Comparison of ENCODE assay signal across 1 cellular context in the genomic region with DNA sequence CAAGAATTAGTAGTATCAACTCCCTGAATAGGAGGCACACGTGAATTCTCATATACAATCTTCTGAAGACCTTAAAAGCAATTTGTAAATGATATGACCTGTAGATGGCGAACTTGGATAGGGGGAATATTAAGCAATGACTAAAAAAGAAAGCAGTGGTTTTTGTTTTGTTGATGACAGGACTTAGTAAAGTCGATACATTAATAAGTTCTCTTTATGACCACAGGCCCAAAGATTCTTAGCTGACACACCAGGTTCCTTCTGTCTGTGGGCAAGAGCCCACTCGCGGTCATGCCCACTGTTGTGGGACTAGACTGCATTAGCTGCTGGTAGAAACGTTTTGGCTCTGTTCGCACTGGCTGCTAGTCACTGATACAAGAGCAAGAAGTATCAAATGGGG.
TF ChIP-seq lines count a peak whose summit lies in the region.

No MANE protein-coding gene starts in this region.

TF ChIP-seq in GM12878, 131 proteins besides CTCF, POLR2A, EP300 and RAD21 (continued from another document):
- TF ChIP-seq, protein P1, sequence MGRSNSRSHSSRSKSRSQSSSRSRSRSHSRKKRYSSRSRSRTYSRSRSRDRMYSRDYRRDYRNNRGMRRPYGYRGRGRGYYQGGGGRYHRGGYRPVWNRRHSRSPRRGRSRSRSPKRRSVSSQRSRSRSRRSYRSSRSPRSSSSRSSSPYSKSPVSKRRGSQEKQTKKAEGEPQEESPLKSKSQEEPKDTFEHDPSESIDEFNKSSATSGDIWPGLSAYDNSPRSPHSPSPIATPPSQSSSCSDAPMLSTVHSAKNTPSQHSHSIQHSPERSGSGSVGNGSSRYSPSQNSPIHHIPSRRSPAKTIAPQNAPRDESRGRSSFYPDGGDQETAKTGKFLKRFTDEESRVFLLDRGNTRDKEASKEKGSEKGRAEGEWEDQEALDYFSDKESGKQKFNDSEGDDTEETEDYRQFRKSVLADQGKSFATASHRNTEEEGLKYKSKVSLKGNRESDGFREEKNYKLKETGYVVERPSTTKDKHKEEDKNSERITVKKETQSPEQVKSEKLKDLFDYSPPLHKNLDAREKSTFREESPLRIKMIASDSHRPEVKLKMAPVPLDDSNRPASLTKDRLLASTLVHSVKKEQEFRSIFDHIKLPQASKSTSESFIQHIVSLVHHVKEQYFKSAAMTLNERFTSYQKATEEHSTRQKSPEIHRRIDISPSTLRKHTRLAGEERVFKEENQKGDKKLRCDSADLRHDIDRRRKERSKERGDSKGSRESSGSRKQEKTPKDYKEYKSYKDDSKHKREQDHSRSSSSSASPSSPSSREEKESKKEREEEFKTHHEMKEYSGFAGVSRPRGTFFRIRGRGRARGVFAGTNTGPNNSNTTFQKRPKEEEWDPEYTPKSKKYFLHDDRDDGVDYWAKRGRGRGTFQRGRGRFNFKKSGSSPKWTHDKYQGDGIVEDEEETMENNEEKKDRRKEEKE (IDR thresholded peaks at IDR 0.05) = no peak
- TF ChIP-seq, protein P2, sequence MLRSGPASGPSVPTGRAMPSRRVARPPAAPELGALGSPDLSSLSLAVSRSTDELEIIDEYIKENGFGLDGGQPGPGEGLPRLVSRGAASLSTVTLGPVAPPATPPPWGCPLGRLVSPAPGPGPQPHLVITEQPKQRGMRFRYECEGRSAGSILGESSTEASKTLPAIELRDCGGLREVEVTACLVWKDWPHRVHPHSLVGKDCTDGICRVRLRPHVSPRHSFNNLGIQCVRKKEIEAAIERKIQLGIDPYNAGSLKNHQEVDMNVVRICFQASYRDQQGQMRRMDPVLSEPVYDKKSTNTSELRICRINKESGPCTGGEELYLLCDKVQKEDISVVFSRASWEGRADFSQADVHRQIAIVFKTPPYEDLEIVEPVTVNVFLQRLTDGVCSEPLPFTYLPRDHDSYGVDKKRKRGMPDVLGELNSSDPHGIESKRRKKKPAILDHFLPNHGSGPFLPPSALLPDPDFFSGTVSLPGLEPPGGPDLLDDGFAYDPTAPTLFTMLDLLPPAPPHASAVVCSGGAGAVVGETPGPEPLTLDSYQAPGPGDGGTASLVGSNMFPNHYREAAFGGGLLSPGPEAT (IDR thresholded peaks at IDR 0.05; ENCODE audit: low read depth) = peak; percentile 28; the same call in 1 of the 2 replicates
- TF ChIP-seq, protein P3, sequence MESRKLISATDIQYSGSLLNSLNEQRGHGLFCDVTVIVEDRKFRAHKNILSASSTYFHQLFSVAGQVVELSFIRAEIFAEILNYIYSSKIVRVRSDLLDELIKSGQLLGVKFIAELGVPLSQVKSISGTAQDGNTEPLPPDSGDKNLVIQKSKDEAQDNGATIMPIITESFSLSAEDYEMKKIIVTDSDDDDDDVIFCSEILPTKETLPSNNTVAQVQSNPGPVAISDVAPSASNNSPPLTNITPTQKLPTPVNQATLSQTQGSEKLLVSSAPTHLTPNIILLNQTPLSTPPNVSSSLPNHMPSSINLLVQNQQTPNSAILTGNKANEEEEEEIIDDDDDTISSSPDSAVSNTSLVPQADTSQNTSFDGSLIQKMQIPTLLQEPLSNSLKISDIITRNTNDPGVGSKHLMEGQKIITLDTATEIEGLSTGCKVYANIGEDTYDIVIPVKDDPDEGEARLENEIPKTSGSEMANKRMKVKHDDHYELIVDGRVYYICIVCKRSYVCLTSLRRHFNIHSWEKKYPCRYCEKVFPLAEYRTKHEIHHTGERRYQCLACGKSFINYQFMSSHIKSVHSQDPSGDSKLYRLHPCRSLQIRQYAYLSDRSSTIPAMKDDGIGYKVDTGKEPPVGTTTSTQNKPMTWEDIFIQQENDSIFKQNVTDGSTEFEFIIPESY (IDR thresholded peaks at IDR 0.05) = no peak
